ENCODE assay signal across 8 cellular contexts in genomic region chr13:99320693-99321481, GRCh38. TPM values are rescaled to one million over a fixed set of nuclear protein-coding genes. Genes with fewer than 3 reads are reported as not detected.
DNase-seq lines count a peak whose midpoint lies in the region; ATAC-seq and TF ChIP-seq lines count a peak whose summit lies in the region.

No MANE protein-coding gene starts in this region.

- H3K36me3 Mint-ChIP-seq in activated CD8-positive, alpha-beta memory T cell treated with anti-CD3 and anti-CD28 coated beads, Interleukin-2, amount 10 ng/mL, durations not matched to agents 7 days and 5 days, result peaks cover 31% of the 10 kb centered on the region

- peak overlapping the region; percentile 70 for H3K27ac ChIP-seq in SJSA1
- peak overlapping the region; percentile 2 to 61 (median 36) for H3K27ac ChIP-seq in esophagus squamous epithelium
- H3K27ac ChIP-seq in stomach, result peak overlapping the region in 3 of 5 donors; percentile 17 to 63 (median 36)

- no peak for TF ChIP-seq POLR2A in esophagus squamous epithelium (IDR thresholded peaks at IDR 0.05)
- no peak for TF ChIP-seq POLR2A in stomach (IDR thresholded peaks at IDR 0.05)

- no peak for DNase-seq in activated CD8-positive, alpha-beta memory T cell treated with anti-CD3 and anti-CD28 coated beads, Interleukin-2, amount 10 ng/mL, durations not matched to agents 7 days and 5 days
- DNase-seq in activated CD8-positive, alpha-beta memory T cell treated with anti-CD3 and anti-CD28 coated beads for 24 hours, result no peak
- DNase-seq in SJSA1 (ENCODE audit: low read depth in 1 of 2, low spot score in 2 of 2) (peak; percentile 89 to 99), esophagus squamous epithelium (lab: John Stamatoyannopoulos, UW) (no peak), stomach (no peak), NCI-H1694 treated with DMSO at 0.1 percent for 48 hours (lab: John Stamatoyannopoulos, UW) (no peak)

- CTCF ChIA-PET in activated CD8-positive, alpha-beta memory T cell treated with anti-CD3 and anti-CD28 coated beads, Interleukin-2, amount 10 ng/mL, durations not matched to agents 7 days and 5 days (lab: Charles Lee), result interaction anchor here (0.8 to 2.8 kb wide), 6 partner anchors 8 to 119 kb away, joined by 3 to 8 read pairs (median 4); no protein-coding TSS in a partner anchor

- no peak for TF ChIP-seq EP300 in stomach (IDR thresholded peaks at IDR 0.05)

- H3K27me3 ChIP-seq in SJSA1 (replicated peaks) (no peaks in the 10 kb centered on the region), esophagus squamous epithelium (no peaks in the 10 kb centered on the region), stomach (no peaks in the 10 kb centered on the region)

- intact Hi-C loops in esophagus squamous epithelium (cut with DNase I), result no loop called here
- intact Hi-C loops in stomach (cut with DNase I; ENCODE audit: low total_unique reads), result no loop called here

- peak overlapping the region; percentile 56 for H3K27ac Mint-ChIP-seq in activated CD8-positive, alpha-beta memory T cell treated with anti-CD3 and anti-CD28 coated beads, Interleukin-2, amount 10 ng/mL, durations not matched to agents 7 days and 5 days

- no peaks in the 10 kb centered on the region; the same call in 1 of the 2 replicates for H3K36me3 ChIP-seq in SJSA1
- H3K36me3 ChIP-seq in esophagus squamous epithelium, result peaks cover 0 to 62% (median 0%) of the 10 kb centered on the region in 3 donors
- peaks cover 0 to 45% (median 27%) of the 10 kb centered on the region in 4 donors for H3K36me3 ChIP-seq in stomach

- no peaks in the 10 kb centered on the region for H3K9me3 ChIP-seq in SJSA1 (replicated peaks)
- H3K9me3 ChIP-seq in esophagus squamous epithelium, result no peaks in the 10 kb centered on the region
- H3K9me3 ChIP-seq in stomach, result no peaks in the 10 kb centered on the region

- no peak for ATAC-seq in activated CD8-positive, alpha-beta memory T cell treated with anti-CD3 and anti-CD28 coated beads, Interleukin-2, amount 10 ng/mL, durations not matched to agents 7 days and 5 days
- ATAC-seq in HG02870 (IDR thresholded peaks at IDR 0.05; ENCODE audit: unreplicated experiment) (no peak), HG03039 (IDR thresholded peaks at IDR 0.05; ENCODE audit: unreplicated experiment) (no peak)

- TF ChIP-seq CTCF in esophagus squamous epithelium (IDR thresholded peaks at IDR 0.05) (no peak), stomach (IDR thresholded peaks at IDR 0.05) (no peak)

- no peaks in the 10 kb centered on the region for H3K9me3 Mint-ChIP-seq in activated CD8-positive, alpha-beta memory T cell treated with anti-CD3 and anti-CD28 coated beads, Interleukin-2, amount 10 ng/mL, durations not matched to agents 7 days and 5 days (ENCODE audit: low read depth)

- no peak overlapping the region for H3K4me3 Mint-ChIP-seq in activated CD8-positive, alpha-beta memory T cell treated with anti-CD3 and anti-CD28 coated beads, Interleukin-2, amount 10 ng/mL, durations not matched to agents 7 days and 5 days

- H3K4me1 Mint-ChIP-seq in activated CD8-positive, alpha-beta memory T cell treated with anti-CD3 and anti-CD28 coated beads, Interleukin-2, amount 10 ng/mL, durations not matched to agents 7 days and 5 days, result peaks cover 73% of the 10 kb centered on the region

- WGBS in esophagus squamous epithelium, 2 donors, result 63 to 64% methylated on average over 5 of the region's 5 CpGs
- WGBS in stomach, 5 donors, result 69 to 86% (median 83%) methylated on average over 5 of the region's 5 CpGs

- H3K4me1 ChIP-seq in SJSA1 (replicated peaks) (peaks cover 53% of the 10 kb centered on the region), esophagus squamous epithelium (peaks cover 13 to 41% (median 22%) of the 10 kb centered on the region in 3 donors), stomach (peaks cover 0 to 42% (median 9%) of the 10 kb centered on the region in 4 donors)

- no peak overlapping the region for H3K4me3 ChIP-seq in SJSA1
- no peak overlapping the region for H3K4me3 ChIP-seq in esophagus squamous epithelium
- no peak overlapping the region for H3K4me3 ChIP-seq in stomach

- no peaks in the 10 kb centered on the region for H3K27me3 Mint-ChIP-seq in activated CD8-positive, alpha-beta memory T cell treated with anti-CD3 and anti-CD28 coated beads, Interleukin-2, amount 10 ng/mL, durations not matched to agents 7 days and 5 days

RNA-seq across cellular contexts. Expression of gene GPR183, which starts 13.7 kb away (rescaled TPM):
- total RNA-seq in activated CD8-positive, alpha-beta memory T cell treated with anti-CD3 and anti-CD28 coated beads, Interleukin-2, amount 10 ng/mL, durations not matched to agents 7 days and 5 days, result 10 to 100 TPM; 15.3 to 19.5 TPM
- total RNA-seq in SJSA1 (2014; rRNA removed; shearing (Covaris generic)), result 49.6 and 49.7 TPM in 2 replicates
- 1 to 10 TPM in 3 of 4 donors, under 1 TPM in 1; 0.53 to 9.5 (median 3.2) TPM for total RNA-seq in esophagus squamous epithelium
- total RNA-seq in stomach, result 10 to 100 TPM in 4 of 5 donors, under 1 TPM in 1; 0.58 to 24.4 (median 16.4) TPM
- polyA plus RNA-seq in stomach, result 1 to 10 TPM; 3.0 to 5.8 (median 4.5) TPM

Comparison
In these comparisons a context has a peak if more than half of its experiments do, and no peak if none do; other contexts are left out.
1. DNase-seq: peak in SJSA1 (2 of 2); none in activated CD8-positive, alpha-beta memory T cell treated with anti-CD3 and anti-CD28 coated beads, Interleukin-2, amount 10 ng/mL, durations not matched to agents 7 days and 5 days (single experiment), activated CD8-positive, alpha-beta memory T cell treated with anti-CD3 and anti-CD28 coated beads for 24 hours (single experiment), esophagus squamous epithelium (single experiment), stomach (single experiment) and NCI-H1694 treated with DMSO at 0.1 percent for 48 hours (single experiment).
2. Peak in every context shown above with its lines, with median percentiles within 50 percentile points of each other: H3K27ac ChIP-seq.